ENCODE assay signal across 1 cellular context in the genomic region with DNA sequence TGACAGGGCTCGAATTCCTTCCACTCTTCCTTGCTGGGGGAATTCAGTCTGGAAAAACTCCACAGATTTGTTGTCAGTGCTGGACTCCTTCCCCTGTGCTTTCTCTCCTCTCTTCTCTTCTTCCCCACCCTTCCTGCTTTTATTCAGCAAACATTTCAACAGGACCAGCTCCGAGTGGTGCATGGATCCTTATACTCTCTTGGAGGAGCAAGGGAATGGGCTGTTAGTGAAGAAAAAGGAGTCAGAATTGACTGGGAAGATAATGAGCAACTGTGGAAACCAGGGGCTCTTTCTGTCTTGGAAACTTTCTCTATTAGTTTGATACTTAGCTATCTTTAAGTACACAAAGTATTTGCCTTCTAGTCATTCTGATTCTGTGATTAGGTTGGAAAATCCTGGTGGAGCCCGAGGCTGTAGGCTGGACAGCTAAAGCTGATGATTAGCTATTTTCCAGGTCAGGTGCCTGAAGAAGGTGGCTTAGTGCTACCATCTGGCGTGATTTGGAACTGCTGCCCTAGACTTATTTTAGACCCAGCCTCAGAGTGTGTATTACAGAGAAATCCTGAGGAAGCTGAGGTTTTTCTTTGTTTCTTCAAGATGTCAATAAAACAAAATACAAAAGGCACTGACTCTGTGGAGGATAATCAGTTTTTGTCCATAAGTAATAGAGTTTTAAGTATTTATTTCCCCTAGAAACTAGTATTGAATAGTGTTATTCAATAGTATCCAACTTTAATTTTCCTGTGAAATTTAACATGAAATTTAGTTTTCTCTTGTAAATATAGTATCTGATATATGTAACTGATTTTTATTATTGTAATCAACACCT.
TF ChIP-seq lines count a peak whose summit lies in the region.

No MANE protein-coding gene starts in this region.

TF ChIP-seq in WTC11, 78 proteins besides CTCF, POLR2A, EP300 and RAD21 (continued from another document):
- TF ChIP-seq, protein P1, sequence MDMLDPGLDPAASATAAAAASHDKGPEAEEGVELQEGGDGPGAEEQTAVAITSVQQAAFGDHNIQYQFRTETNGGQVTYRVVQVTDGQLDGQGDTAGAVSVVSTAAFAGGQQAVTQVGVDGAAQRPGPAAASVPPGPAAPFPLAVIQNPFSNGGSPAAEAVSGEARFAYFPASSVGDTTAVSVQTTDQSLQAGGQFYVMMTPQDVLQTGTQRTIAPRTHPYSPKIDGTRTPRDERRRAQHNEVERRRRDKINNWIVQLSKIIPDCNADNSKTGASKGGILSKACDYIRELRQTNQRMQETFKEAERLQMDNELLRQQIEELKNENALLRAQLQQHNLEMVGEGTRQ (CRISPR knock-in tag; IDR thresholded peaks at IDR 0.05) = no peak
- TF ChIP-seq JAZF1 (CRISPR knock-in tag; IDR thresholded peaks at IDR 0.05) (no peak), NR3C1 (CRISPR knock-in tag; conservative IDR thresholded peaks at IDR 0.05; ENCODE audit: low read depth) (no peak)
- TF ChIP-seq, protein P2, sequence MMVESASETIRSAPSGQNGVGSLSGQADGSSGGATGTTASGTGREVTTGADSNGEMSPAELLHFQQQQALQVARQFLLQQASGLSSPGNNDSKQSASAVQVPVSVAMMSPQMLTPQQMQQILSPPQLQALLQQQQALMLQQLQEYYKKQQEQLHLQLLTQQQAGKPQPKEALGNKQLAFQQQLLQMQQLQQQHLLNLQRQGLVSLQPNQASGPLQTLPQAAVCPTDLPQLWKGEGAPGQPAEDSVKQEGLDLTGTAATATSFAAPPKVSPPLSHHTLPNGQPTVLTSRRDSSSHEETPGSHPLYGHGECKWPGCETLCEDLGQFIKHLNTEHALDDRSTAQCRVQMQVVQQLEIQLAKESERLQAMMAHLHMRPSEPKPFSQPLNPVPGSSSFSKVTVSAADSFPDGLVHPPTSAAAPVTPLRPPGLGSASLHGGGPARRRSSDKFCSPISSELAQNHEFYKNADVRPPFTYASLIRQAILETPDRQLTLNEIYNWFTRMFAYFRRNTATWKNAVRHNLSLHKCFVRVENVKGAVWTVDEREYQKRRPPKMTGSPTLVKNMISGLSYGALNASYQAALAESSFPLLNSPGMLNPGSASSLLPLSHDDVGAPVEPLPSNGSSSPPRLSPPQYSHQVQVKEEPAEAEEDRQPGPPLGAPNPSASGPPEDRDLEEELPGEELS (CRISPR knock-in tag; IDR thresholded peaks at IDR 0.05) = no peak
TF ChIP-seq in WTC11: peak in this region for 0.
